26 cellular contexts compared by ENCODE assay signal in genomic region chr14:60506010-60506409, GRCh38. TPM values are rescaled to one million over a fixed set of nuclear protein-coding genes. Genes with fewer than 3 reads are reported as not detected.
"Had no signal": no experiment of that assay in that cellular context is flagged by ENCODE, and none has a peak within 500 bp of the region (broad histone marks: within the 10 kb centered on the region; RNA-seq: fewer than 3 reads in every experiment).

No MANE protein-coding gene starts in this region.

- H3K9me3 ChIP-seq: colonic mucosa, mucosa of descending colon, neutrophil, right lobe of liver, suprapubic skin, thyroid gland had no signal

- H3K4me1 ChIP-seq: colonic mucosa had no signal

- H3K9me3 Mint-ChIP-seq: stimulated activated effector memory CD8-positive, alpha-beta T cell treated with anti-CD3 and anti-CD28 coated beads, Interleukin-12 subunit alpha, Interleukin-12 subunit beta, amount 100 ng/mL, for 72 hours had no signal

- ATAC-seq: left lobe of liver; mucosa of descending colon; naive thymus-derived CD8-positive, alpha-beta T cell; right lobe of liver; stimulated activated effector memory CD8-positive, alpha-beta T cell treated with anti-CD3 and anti-CD28 coated beads, Interleukin-12 subunit alpha, Interleukin-12 subunit beta, amount 100 ng/mL, for 72 hours had no signal

- H3K36me3 ChIP-seq: colonic mucosa, neutrophil, ovary, right lobe of liver, suprapubic skin, thyroid gland had no signal

- H3K36me3 Mint-ChIP-seq: stimulated activated effector memory CD8-positive, alpha-beta T cell treated with anti-CD3 and anti-CD28 coated beads, Interleukin-12 subunit alpha, Interleukin-12 subunit beta, amount 100 ng/mL, for 72 hours had no signal

- H3K27ac ChIP-seq: colonic mucosa, hepatocyte, neutrophil, ovary, right lobe of liver, suprapubic skin, thyroid gland had no signal

- H3K79me2 ChIP-seq: hepatocyte had no signal

- H3K4me3 ChIP-seq: colonic mucosa, hepatocyte, mucosa of descending colon, ovary, right lobe of liver, suprapubic skin, thyroid gland had no signal

- DNase-seq: colonic mucosa; dermis blood vessel endothelial cell; erythroblast; foreskin melanocyte; head of caudate nucleus; kidney glomerular epithelial cell; mammary epithelial cell; mucosa of descending colon; naive thymus-derived CD8-positive, alpha-beta T cell; ovary; right lobe of liver; stimulated activated CD4-positive, alpha-beta T cell treated with anti-CD3 and anti-CD28 coated beads, Interleukin-4, amount 100 ng/mL, for 1 hour; stimulated activated CD8-positive, alpha-beta memory T cell treated with anti-CD3 and anti-CD28 coated beads, Interleukin-4, amount 100 ng/mL, for 48 hours; stimulated activated naive CD8-positive, alpha-beta T cell treated with anti-CD3 and anti-CD28 coated beads, Interleukin-15, Interleukin-2, amounts not matched to agents 100 U/mL and 50 U/mL, for 24 hours; thyroid gland had no signal

- H3K4me3 Mint-ChIP-seq: stimulated activated effector memory CD8-positive, alpha-beta T cell treated with anti-CD3 and anti-CD28 coated beads, Interleukin-12 subunit alpha, Interleukin-12 subunit beta, amount 100 ng/mL, for 72 hours had no signal

- H3K4me2 ChIP-seq: hepatocyte had no signal

- FAIRE-seq: endothelial cell of umbilical vein, islet of Langerhans had no signal

- H3K27ac Mint-ChIP-seq: naive thymus-derived CD8-positive, alpha-beta T cell; progenitor cell of endocrine pancreas; stimulated activated effector memory CD8-positive, alpha-beta T cell treated with anti-CD3 and anti-CD28 coated beads, Interleukin-12 subunit alpha, Interleukin-12 subunit beta, amount 100 ng/mL, for 72 hours had no signal

RNA-seq across cellular contexts. Expression of gene SIX6, which starts 2.9 kb away (rescaled TPM):
- total RNA-seq: cerebellum; colonic mucosa; dermis blood vessel endothelial cell; endothelial cell of umbilical vein; hepatocyte; left lobe of liver; lower leg skin; mammary epithelial cell; mucosa of descending colon; naive thymus-derived CD8-positive, alpha-beta T cell; ovary; progenitor cell of endocrine pancreas; right lobe of liver; suprapubic skin; thyroid gland; urinary bladder had no signal

RNA-seq across cellular contexts. Expression of gene C14orf39, which starts 20.1 kb away (rescaled TPM):
- total RNA-seq: colonic mucosa; dermis blood vessel endothelial cell; endothelial cell of umbilical vein; left lobe of liver; lower leg skin; mammary epithelial cell; naive thymus-derived CD8-positive, alpha-beta T cell; right lobe of liver; suprapubic skin had no signal
